Comparison of ENCODE assay signal across 11 cellular contexts in genomic region chr20:38164069-38164468, GRCh38. TPM values are rescaled to one million over a fixed set of nuclear protein-coding genes. Genes with fewer than 3 reads are reported as not detected.
DNase-seq lines count a peak whose midpoint lies in the region; ATAC-seq and TF ChIP-seq lines count a peak whose summit lies in the region.
"Had no signal": no experiment of that assay in that cellular context is flagged by ENCODE, and none has a peak within 500 bp of the region (broad histone marks: within the 10 kb centered on the region; RNA-seq: fewer than 3 reads in every experiment).

No MANE protein-coding gene starts in this region.

- peaks cover 31% of the 10 kb centered on the region for H3K4me1 Mint-ChIP-seq in mesothelial cell of epicardium

- H3K27ac ChIP-seq in esophagus (ENCODE audit: low read depth in 2 of 2, low read length in 1 of 2) (peak overlapping the region; percentile 9 to 57), transverse colon (peak overlapping the region in 3 of 4 donors; percentile 1 to 59 (median 7))

- peak overlapping the region; percentile 55 for H3K4me3 Mint-ChIP-seq in mesothelial cell of epicardium

- H3K4me3 ChIP-seq in WI38 (ENCODE audit: low read depth, low read length) = peak overlapping the region; percentile 58
- H3K4me3 ChIP-seq in esophagus (ENCODE audit: low read depth in 1 of 2, low read length in 2 of 2) = peak overlapping the region in 1 of 2 donors; percentile 32
- H3K4me3 ChIP-seq in transverse colon = no peak overlapping the region

- ATAC-seq in HG03159 (IDR thresholded peaks at IDR 0.05; ENCODE audit: unreplicated experiment) (no peak), HG02970 (IDR thresholded peaks at IDR 0.05; ENCODE audit: low FRiP score, unreplicated experiment) (no peak)
- ATAC-seq: stimulated activated naive CD8-positive, alpha-beta T cell treated with anti-CD3 and anti-CD28 coated beads, Interleukin-15, Interleukin-2, amounts not matched to agents 100 U/mL and 50 U/mL, for 24 hours had no signal

- no peak for DNase-seq in mesothelial cell of epicardium (ENCODE audit: low spot score in 2 of 2, unreplicated experiment in 2 of 2)
- no peak for DNase-seq in transverse colon
- DNase-seq in NCI-H1092 (lab: John Stamatoyannopoulos, UW) = no peak
- DNase-seq: activated CD4-positive, alpha-beta T cell treated with anti-CD3 and anti-CD28 coated beads, Interleukin-2, amount 50 U/mL, for 4 hours; anterior cingulate cortex; stimulated activated naive CD8-positive, alpha-beta T cell treated with anti-CD3 and anti-CD28 coated beads, Interleukin-15, Interleukin-2, amounts not matched to agents 100 U/mL and 50 U/mL, for 24 hours had no signal

- TF ChIP-seq EP300 in transverse colon (IDR thresholded peaks at IDR 0.05; ENCODE audit: low read depth) = no peak

- intact Hi-C loops in transverse colon (cut with DNase I; ENCODE audit: low total_unique reads) = loop anchor here (2.0 kb wide), 1 partner anchor 89 kb away; no protein-coding TSS in a partner anchor

- in situ Hi-C loops in transverse colon (cut with MboI; ENCODE audit: low pct_ligation_motif_present in 1 of 4, low pct_unique_long_range_greater_than_20kb in 1 of 4, low sequenced_read_pairs in 3 of 4) = loop anchor here (5.0 to 25.0 kb wide), 4 partner anchors 89 to 102 kb away; no protein-coding TSS in a partner anchor

- no peak overlapping the region for H3K27ac Mint-ChIP-seq in mesothelial cell of epicardium
- H3K27ac Mint-ChIP-seq: activated T-helper 2 cell treated with anti-CD3 and anti-CD28 coated beads, Interferon-gamma antibody, Interleukin-2, Interleukin-4, amounts not matched to agents 10 μg/mL and 5 μg/mL and 100 μg/mL, durations not matched to agents 14 hours and 24 hours and 36 hours had no signal

- H3K27me3 ChIP-seq in esophagus (ENCODE audit: control insufficient read depth in 1 of 2, insufficient read depth in 2 of 2, low read length in 2 of 2) (no peaks in the 10 kb centered on the region), transverse colon (no peaks in the 10 kb centered on the region)

- no peaks in the 10 kb centered on the region for H3K9me3 Mint-ChIP-seq in mesothelial cell of epicardium
- H3K9me3 Mint-ChIP-seq: activated T-helper 2 cell treated with anti-CD3 and anti-CD28 coated beads, Interferon-gamma antibody, Interleukin-2, Interleukin-4, amounts not matched to agents 10 μg/mL and 5 μg/mL and 100 μg/mL, durations not matched to agents 14 hours and 24 hours and 36 hours had no signal

- H3K27me3 Mint-ChIP-seq in mesothelial cell of epicardium (ENCODE audit: low read depth) = no peaks in the 10 kb centered on the region

- no peak for TF ChIP-seq POLR2A in transverse colon (IDR thresholded peaks at IDR 0.05)

- H3K9me3 ChIP-seq in esophagus (ENCODE audit: control insufficient read depth in 2 of 2, insufficient read depth in 1 of 2, low read depth in 1 of 2, low read length in 1 of 2) = no peaks in the 10 kb centered on the region
- H3K9me3 ChIP-seq in transverse colon = no peaks in the 10 kb centered on the region

- no peaks in the 10 kb centered on the region for H3K36me3 Mint-ChIP-seq in mesothelial cell of epicardium

- no peak for TF ChIP-seq CTCF in WI38 (IDR thresholded peaks at IDR 0.05; ENCODE audit: low read depth, low read length)
- TF ChIP-seq CTCF in mesothelial cell of epicardium (IDR thresholded peaks at IDR 0.05; ENCODE audit: unreplicated experiment) = no peak
- TF ChIP-seq CTCF in transverse colon (IDR thresholded peaks at IDR 0.05) = no peak

- 86 to 95% methylated on average over 5 of the region's 5 CpGs for WGBS in esophagus, 2 donors
- WGBS in transverse colon (ENCODE audit: low coverage in 1 of 2), 2 donors = 73% methylated on average over 5 of the region's 5 CpGs; no CpG with 5 or more reads in 1 of the 2 donors

- H3K4me1 ChIP-seq in esophagus (ENCODE audit: control insufficient read depth in 2 of 2, insufficient read depth in 2 of 2, low read length in 1 of 2) = peaks cover 3 to 11% of the 10 kb centered on the region in 2 donors
- H3K4me1 ChIP-seq in transverse colon = peaks cover 5 to 25% (median 10%) of the 10 kb centered on the region in 4 donors

- H3K36me3 ChIP-seq in esophagus (ENCODE audit: control insufficient read depth in 2 of 2, insufficient read depth in 2 of 2, low read length in 1 of 2) = no peaks in the 10 kb centered on the region
- no peaks in the 10 kb centered on the region for H3K36me3 ChIP-seq in transverse colon

RNA-seq across cellular contexts. Expression of gene TGM2, which starts 1.0 kb away (rescaled TPM):
- 1 to 10 TPM; 5.1 to 8.6 TPM for polyA plus RNA-seq in esophagus
- total RNA-seq in mesothelial cell of epicardium (32.4 to 35.7 TPM (median 35.3 TPM) in 3 replicates), transverse colon (10 to 100 TPM; 14.2 to 52.0 (median 21.7) TPM)
- total RNA-seq: activated T-helper 2 cell treated with anti-CD3 and anti-CD28 coated beads, Interferon-gamma antibody, Interleukin-2, Interleukin-4, amounts not matched to agents 10 μg/mL and 5 μg/mL and 100 μg/mL, durations not matched to agents 14 hours and 24 hours and 36 hours had no signal
